In genomic region chr1:240575976-240576666, GRCh38 we compare ENCODE assay signal across 10 cellular contexts. TPM values are rescaled to one million over a fixed set of nuclear protein-coding genes. Genes with fewer than 3 reads are reported as not detected.
DNase-seq lines count a peak whose midpoint lies in the region; ATAC-seq and TF ChIP-seq lines count a peak whose summit lies in the region.
"Had no signal": no experiment of that assay in that cellular context is flagged by ENCODE, and none has a peak within 500 bp of the region (broad histone marks: within the 10 kb centered on the region; RNA-seq: fewer than 3 reads in every experiment).

No MANE protein-coding gene starts in this region.

- H3K27me3 Mint-ChIP-seq in HFFc6 (ENCODE audit: insufficient read depth): no peaks in the 10 kb centered on the region; the same call in 1 of the 2 replicates
- H3K27me3 Mint-ChIP-seq in chondrocyte (ENCODE audit: low read depth): no peaks in the 10 kb centered on the region

- H3K9me3 Mint-ChIP-seq in HFFc6 (no peaks in the 10 kb centered on the region), chondrocyte (ENCODE audit: low read depth) (no peaks in the 10 kb centered on the region)

- peak overlapping the region; percentile 34 for H3K27ac ChIP-seq in DOHH2 (ENCODE audit: low read depth, low read length)
- H3K27ac ChIP-seq: SK-N-MC had no signal

- no peaks in the 10 kb centered on the region for H3K36me3 ChIP-seq in DOHH2 (ENCODE audit: control insufficient read depth, low read length)

- no peaks in the 10 kb centered on the region for H3K9me2 ChIP-seq in DOHH2 (replicated peaks; ENCODE audit: control insufficient read depth, low read length)

- no peaks in the 10 kb centered on the region for H3F3A ChIP-seq in DOHH2 (ENCODE audit: control insufficient read depth, insufficient read depth)

- H4K20me1 ChIP-seq in DOHH2 (ENCODE audit: control insufficient read depth, insufficient read depth, low read depth, low read length): no peaks in the 10 kb centered on the region

- no peak for ATAC-seq in GM19035 (IDR thresholded peaks at IDR 0.05; ENCODE audit: unreplicated experiment)
- ATAC-seq in HG02623 (IDR thresholded peaks at IDR 0.05; ENCODE audit: unreplicated experiment): no peak

- DNase-seq in HFFc6 (no peak), RKO (ENCODE audit: low spot score) (peak; percentile 17), chondrocyte (ENCODE audit: low spot score) (no peak), retinal pigment epithelial cell (ENCODE audit: low read depth) (no peak), NCI-H2227 treated with DMSO at 0.1 percent for 48 hours (lab: John Stamatoyannopoulos, UW) (no peak)

- H3K36me3 Mint-ChIP-seq in HFFc6 (ENCODE audit: low read depth): peaks cover 5% of the 10 kb centered on the region; the same call in 1 of the 2 replicates
- H3K36me3 Mint-ChIP-seq in chondrocyte (ENCODE audit: low read depth): no peaks in the 10 kb centered on the region

- H3K27me3 ChIP-seq in DOHH2 (ENCODE audit: control insufficient read depth, low read length): no peaks in the 10 kb centered on the region

- no peaks in the 10 kb centered on the region for H3K79me2 ChIP-seq in DOHH2 (ENCODE audit: control insufficient read depth, low read length)

- peaks cover 15% of the 10 kb centered on the region for H3K4me1 ChIP-seq in DOHH2 (ENCODE audit: control insufficient read depth, low read length)

- TF ChIP-seq CTCF in DOHH2 (IDR thresholded peaks at IDR 0.05; ENCODE audit: low read depth, low read length, poor library complexity, severe bottlenecking): no peak
- no peak for TF ChIP-seq CTCF in HFFc6 (IDR thresholded peaks at IDR 0.05)
- TF ChIP-seq CTCF in chondrocyte (IDR thresholded peaks at IDR 0.05): no peak
- no peak for TF ChIP-seq CTCF in retinal pigment epithelial cell (conservative IDR thresholded peaks at IDR 0.05; ENCODE audit: low read depth, low read length)

- H3K4me3 Mint-ChIP-seq in HFFc6 (peak overlapping the region; percentile 81), chondrocyte (ENCODE audit: unreplicated experiment) (peak overlapping the region; percentile 53)

- peak overlapping the region; percentile 57 for H3K4me3 ChIP-seq in DOHH2 (ENCODE audit: low read length)
- peak overlapping the region; percentile 47 for H3K4me3 ChIP-seq in retinal pigment epithelial cell (ENCODE audit: low read length)
- H3K4me3 ChIP-seq: SK-N-MC had no signal

- no peaks in the 10 kb centered on the region for H3K9me3 ChIP-seq in DOHH2 (ENCODE audit: control insufficient read depth, insufficient read depth, low read length)

- H3K4me2 ChIP-seq in DOHH2 (ENCODE audit: low read length): peak overlapping the region; percentile 57

- H3K27ac Mint-ChIP-seq in HFFc6: peak overlapping the region; percentile 84
- peak overlapping the region; percentile 6 for H3K27ac Mint-ChIP-seq in chondrocyte (ENCODE audit: unreplicated experiment)

- peaks cover 22% of the 10 kb centered on the region for H3K4me1 Mint-ChIP-seq in HFFc6 (ENCODE audit: low read depth)
- H3K4me1 Mint-ChIP-seq in chondrocyte (ENCODE audit: low read depth): peaks cover 13% of the 10 kb centered on the region

RNA-seq across cellular contexts. Expression of gene GREM2, which starts 35.8 kb away (rescaled TPM):
- total RNA-seq in HFFc6 (2021; fragmentation: NEBNext Ultra II Directional; extraction: Animal tissue kit (Norgen Biotek cat#: 25700)): 10 to 100 TPM in 4 of 6 experiments, 1 to 10 TPM in 2; 4.9 to 15.3 (median 14.3) TPM
- total RNA-seq in chondrocyte: 0.05 to 0.53 TPM (median 0.13 TPM) in 3 replicates
- total RNA-seq: renal cortical epithelial cell had no signal
